22 cellular contexts compared by ENCODE assay signal in the genomic region with DNA sequence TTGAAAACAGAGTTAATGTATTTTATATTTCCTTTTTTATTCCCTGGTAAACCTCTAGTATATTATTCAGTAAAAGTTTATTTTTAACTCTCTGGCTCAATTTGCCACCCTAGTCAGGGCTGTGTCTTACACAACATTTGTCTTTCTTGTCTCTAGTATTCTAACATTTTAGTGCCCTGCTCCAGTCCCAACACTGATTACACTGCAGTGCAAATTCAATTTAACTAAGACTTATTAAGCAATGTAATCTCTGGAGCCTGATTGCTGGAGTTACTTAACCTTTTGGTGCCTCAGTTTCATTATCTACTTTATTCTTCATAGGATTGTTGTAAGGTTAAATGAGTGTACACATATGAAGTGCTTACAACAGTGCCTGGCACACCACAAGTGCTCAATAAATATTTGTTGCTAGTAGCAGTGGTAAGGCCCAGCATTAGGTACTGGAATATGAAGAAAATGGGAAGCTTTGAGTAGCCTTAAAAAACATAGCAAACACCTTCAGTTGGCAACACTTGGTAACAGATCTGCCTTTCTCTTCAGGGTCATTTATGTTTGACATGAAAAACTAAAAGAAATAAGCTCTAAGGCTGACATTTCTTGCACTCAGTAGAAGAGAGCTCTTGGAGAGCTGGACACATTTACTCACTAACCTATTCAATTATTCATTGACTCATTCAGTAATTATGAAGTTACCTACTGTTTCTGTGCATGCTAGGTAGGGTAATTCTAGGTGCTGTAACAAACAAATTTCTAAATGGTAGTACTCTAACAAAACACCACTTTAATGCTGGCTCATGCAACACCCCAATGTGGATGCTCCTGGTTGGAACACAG.
A peak's percentile ranks its signal among the peaks of the same experiment; 100 is the strongest.
DNase-seq lines count a peak whose midpoint lies in the region; ATAC-seq, FAIRE-seq and TF ChIP-seq lines count a peak whose summit lies in the region.
"Had no signal": no experiment of that assay in that cellular context is flagged by ENCODE, and none has a peak within 500 bp of the region (broad histone marks: within the 10 kb centered on the region; RNA-seq: fewer than 3 reads in every experiment).

No MANE protein-coding gene starts in this region.

- no peak overlapping the region for H3K9ac ChIP-seq in neural progenitor cell

- H3K36me3 ChIP-seq in bronchial epithelial cell (ENCODE audit: control insufficient read depth, insufficient read depth, low read length), result no peaks in the 10 kb centered on the region
- no peaks in the 10 kb centered on the region for H3K36me3 ChIP-seq in lower lobe of right lung
- H3K36me3 ChIP-seq in upper lobe of right lung, result no peaks in the 10 kb centered on the region
- H3K36me3 ChIP-seq in neural progenitor cell, result no peaks in the 10 kb centered on the region

- H3K36me3 Mint-ChIP-seq in neural progenitor cell, result no peaks in the 10 kb centered on the region

- H3K9me3 Mint-ChIP-seq in neural progenitor cell, result no peaks in the 10 kb centered on the region

- no peaks in the 10 kb centered on the region for H3K9me3 ChIP-seq in lower lobe of right lung
- no peaks in the 10 kb centered on the region for H3K9me3 ChIP-seq in upper lobe of right lung
- H3K9me3 ChIP-seq in neural progenitor cell (ENCODE audit: low read depth), result no peaks in the 10 kb centered on the region
- H3K9me3 ChIP-seq: A549, Caco-2 had no signal

- TF ChIP-seq CTCF in bronchial epithelial cell (IDR thresholded peaks at IDR 0.05; ENCODE audit: insufficient read depth, low read length, severe bottlenecking), result no peak
- no peak for TF ChIP-seq CTCF in lower lobe of right lung (IDR thresholded peaks at IDR 0.05)
- TF ChIP-seq CTCF in upper lobe of right lung (IDR thresholded peaks at IDR 0.05), result no peak
- no peak for TF ChIP-seq CTCF in neural progenitor cell (IDR thresholded peaks at IDR 0.05)

- no peak overlapping the region for H2AFZ ChIP-seq in neural progenitor cell (replicated peaks)

- H3K27ac Mint-ChIP-seq in neural progenitor cell, result no peak overlapping the region
- H3K27ac Mint-ChIP-seq: CD4-positive, alpha-beta T cell; HFFc6 had no signal

- DNase-seq in NCI-H82 (lab: John Stamatoyannopoulos, UW) (peak; percentile 26), bronchial epithelial cell (ENCODE audit: low read depth) (peak; percentile 5), lower lobe of right lung (no peak), upper lobe of right lung (no peak), pons (ENCODE audit: low spot score) (no peak), neural progenitor cell (ENCODE audit: low spot score) (no peak)
- no peak for DNase-seq in stimulated activated CD4-positive, alpha-beta T cell treated with anti-CD3 and anti-CD28 coated beads, Interleukin-2, amount 100 ng/mL, for 24 hours
- DNase-seq: AML-193; Caco-2; CD4-positive, alpha-beta T cell; GOT3; H7; HFFc6; IMR-90 had no signal

- H3K27me3 ChIP-seq in bronchial epithelial cell (ENCODE audit: control insufficient read depth, insufficient read depth, low read length) (no peaks in the 10 kb centered on the region), lower lobe of right lung (ENCODE audit: low read depth) (no peaks in the 10 kb centered on the region), upper lobe of right lung (no peaks in the 10 kb centered on the region), neural progenitor cell (no peaks in the 10 kb centered on the region)

- no peaks in the 10 kb centered on the region for H4K20me1 ChIP-seq in neural progenitor cell (ENCODE audit: low read depth)

- H3K79me2 ChIP-seq in neural progenitor cell (ENCODE audit: low read depth), result no peaks in the 10 kb centered on the region

- no peaks in the 10 kb centered on the region for H3F3A ChIP-seq in neural progenitor cell (ENCODE audit: low read depth)

- ATAC-seq in lower lobe of right lung (peak; percentile 84 to 89), upper lobe of right lung (peak; percentile 80)
- ATAC-seq: A549, HCT116 had no signal

- H3K4me1 Mint-ChIP-seq in neural progenitor cell, result no peaks in the 10 kb centered on the region

- H3K4me1 ChIP-seq in lower lobe of right lung (no peaks in the 10 kb centered on the region), upper lobe of right lung (no peaks in the 10 kb centered on the region), neural progenitor cell (no peaks in the 10 kb centered on the region)
- H3K4me1 ChIP-seq: A549, Caco-2 had no signal

- H3K4me3 Mint-ChIP-seq in neural progenitor cell, result no peak overlapping the region
- H3K4me3 Mint-ChIP-seq: CD4-positive, alpha-beta T cell; HFFc6 had no signal

- FAIRE-seq in bronchial epithelial cell (lab: Jason Lieb, UNC), result no peak
- FAIRE-seq: A549, D721Med, G401.6, GM12891, HTR-8/SVneo had no signal

- H3K27ac ChIP-seq in lower lobe of right lung, result no peak overlapping the region
- H3K27ac ChIP-seq in upper lobe of right lung, result no peak overlapping the region
- no peak overlapping the region for H3K27ac ChIP-seq in neural progenitor cell
- H3K27ac ChIP-seq: 22Rv1, A549, C4-2B had no signal

- intact Hi-C loops in lower lobe of right lung (cut with DNase I) (no loop called here), upper lobe of right lung (cut with DNase I) (no loop called here)

- no peaks in the 10 kb centered on the region for H3K27me3 Mint-ChIP-seq in neural progenitor cell (ENCODE audit: insufficient read depth, low read depth)
- H3K27me3 Mint-ChIP-seq: CD4-positive, alpha-beta T cell had no signal

- H3K4me3 ChIP-seq in bronchial epithelial cell (ENCODE audit: low read depth, low read length) (no peak overlapping the region), lower lobe of right lung (no peak overlapping the region), upper lobe of right lung (no peak overlapping the region), neural progenitor cell (no peak overlapping the region)
- H3K4me3 ChIP-seq: A549 had no signal

- no peak overlapping the region for H3K4me2 ChIP-seq in neural progenitor cell
- H3K4me2 ChIP-seq: A549 had no signal

Comparison
In these comparisons a context has a peak if more than half of its experiments do, and no peak if none do; other contexts are left out.
1. DNase-seq: peak in NCI-H82 (single experiment) and bronchial epithelial cell (single experiment); none in lower lobe of right lung (single experiment), upper lobe of right lung (single experiment), pons (single experiment), neural progenitor cell (single experiment) and stimulated activated CD4-positive, alpha-beta T cell treated with anti-CD3 and anti-CD28 coated beads, Interleukin-2, amount 100 ng/mL, for 24 hours (0 of 2).